ENCODE assay signal across 1 cellular context in the genomic region with DNA sequence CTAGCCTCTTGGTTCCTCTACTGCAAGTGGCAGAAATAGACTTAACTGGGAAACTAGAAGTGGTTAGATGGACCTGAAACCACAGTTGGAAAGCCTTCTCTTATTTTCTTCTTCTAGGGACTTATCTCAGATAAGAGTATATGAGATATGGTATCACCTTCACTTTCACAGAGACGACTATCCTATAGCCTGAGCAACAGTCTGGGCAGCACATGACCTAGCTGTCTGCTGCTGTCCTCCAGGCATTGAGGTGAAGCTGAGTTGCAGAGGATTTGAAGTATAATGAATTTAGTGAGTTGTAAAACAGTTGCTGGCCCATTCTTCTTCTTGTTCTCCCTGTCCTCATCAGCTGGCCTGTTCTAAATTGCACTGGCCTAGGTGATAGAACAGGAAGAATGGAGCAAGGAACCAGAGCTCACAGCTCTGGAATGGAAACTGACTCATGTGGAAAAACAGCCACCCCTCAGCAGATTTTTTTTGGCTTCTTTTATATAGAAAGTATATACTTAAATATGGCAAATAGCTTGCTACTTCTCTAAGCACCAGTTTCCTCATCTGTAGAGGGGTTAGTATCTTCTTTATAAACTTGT.
TF ChIP-seq lines count a peak whose summit lies in the region.

No MANE protein-coding gene starts in this region.

TF ChIP-seq in GM12878, 131 proteins besides CTCF, POLR2A, EP300 and RAD21:
- TF ChIP-seq MTA3 (IDR thresholded peaks at IDR 0.05; ENCODE audit: borderline replicate concordance, low read length), result no peak
- TF ChIP-seq DPF2 (IDR thresholded peaks at IDR 0.05), result no peak
- TF ChIP-seq CEBPZ (IDR thresholded peaks at IDR 0.05; ENCODE audit: low read depth, low read length), result no peak
- TF ChIP-seq RAD51 (IDR thresholded peaks at IDR 0.05), result no peak
- no peak for TF ChIP-seq CEBPB (IDR thresholded peaks at IDR 0.05; ENCODE audit: borderline replicate concordance in 1 of 2, low read depth in 2 of 2, low read length in 2 of 2)
- TF ChIP-seq IKZF2 (IDR thresholded peaks at IDR 0.05), result no peak
- TF ChIP-seq, protein P1, sequence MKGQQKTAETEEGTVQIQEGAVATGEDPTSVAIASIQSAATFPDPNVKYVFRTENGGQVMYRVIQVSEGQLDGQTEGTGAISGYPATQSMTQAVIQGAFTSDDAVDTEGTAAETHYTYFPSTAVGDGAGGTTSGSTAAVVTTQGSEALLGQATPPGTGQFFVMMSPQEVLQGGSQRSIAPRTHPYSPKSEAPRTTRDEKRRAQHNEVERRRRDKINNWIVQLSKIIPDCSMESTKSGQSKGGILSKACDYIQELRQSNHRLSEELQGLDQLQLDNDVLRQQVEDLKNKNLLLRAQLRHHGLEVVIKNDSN (IDR thresholded peaks at IDR 0.05; ENCODE audit: borderline replicate concordance, extremely low read length, insufficient read depth, low read depth, low read length), result peak; percentile 27
- no peak for TF ChIP-seq GABPA (IDR thresholded peaks at IDR 0.05; ENCODE audit: low read depth)
